28 cellular contexts compared by ENCODE assay signal in genomic region chr2:15399241-15399640, GRCh38.
"Had no signal": no experiment of that assay in that cellular context is flagged by ENCODE, and none has a peak within 500 bp of the region (broad histone marks: within the 10 kb centered on the region; RNA-seq: fewer than 3 reads in every experiment).

No MANE protein-coding gene starts in this region.

- H3K4me3 Mint-ChIP-seq: natural killer cell treated with Interleukin-12 subunit alpha and Interleukin-12 subunit beta and Interleukin-15 and Interleukin-18, amount 100 ng/mL, for 72 hours; neural progenitor cell; stimulated activated effector memory CD8-positive, alpha-beta T cell treated with anti-CD3 and anti-CD28 coated beads, Interleukin-12 subunit alpha, Interleukin-12 subunit beta, amount 100 ng/mL, for 72 hours; stimulated activated naive B cell treated with anti-CD40 and anti-IgM and Interleukin-4, amounts not matched to agents 10 μg/mL and 1 μg/mL and 100 μg/mL, for 72 hours; stimulated activated naive CD8-positive, alpha-beta T cell treated with anti-CD3 and anti-CD28 coated beads, Interleukin-15, Interleukin-2, amounts not matched to agents 100 ng/mL and 50 ng/mL, for 24 hours had no signal

- H3K4me1 ChIP-seq: neural progenitor cell, parathyroid adenoma, psoas muscle, right lobe of liver, sigmoid colon, stomach, thyroid gland, tibial nerve, upper lobe of left lung, vagina had no signal

- H2AFZ ChIP-seq: neural progenitor cell, parathyroid adenoma had no signal

- DNase-seq: occipital lobe; ovary; posterior cingulate gyrus; psoas muscle; right cardiac atrium; right lobe of liver; sigmoid colon; small intestine; stimulated activated CD4-positive, alpha-beta T cell treated with anti-CD3 and anti-CD28 coated beads, Interleukin-15, amount 100 ng/mL, for 24 hours; stimulated activated CD4-positive, alpha-beta T cell treated with anti-CD3 and anti-CD28 coated beads, Interleukin-2, amount 100 ng/mL, for 24 hours; stimulated activated CD4-positive, alpha-beta T cell treated with anti-CD3 and anti-CD28 coated beads, Interleukin-2, amount 100 ng/mL, for 48 hours; stimulated activated CD4-positive, alpha-beta T cell treated with anti-CD3 and anti-CD28 coated beads, Interleukin-4, amount 100 ng/mL, for 24 hours; stimulated activated naive B cell treated with anti-CD40 and anti-IgM and Interleukin-4, amounts not matched to agents 10 μg/mL and 1 μg/mL and 100 μg/mL, for 72 hours; stimulated activated naive CD4-positive, alpha-beta T cell treated with Interleukin-2 at 50 U/mL for 16 hours; stomach; thyroid gland; trophoblast cell; upper lobe of left lung had no signal

- H3K79me2 ChIP-seq: parathyroid adenoma had no signal

- H3K27me3 ChIP-seq: neural progenitor cell, ovary, right lobe of liver, sigmoid colon, stomach, thyroid gland, tibial nerve, upper lobe of left lung, vagina had no signal

- H3K9me3 ChIP-seq: ovary, psoas muscle, right lobe of liver, sigmoid colon, stomach, thoracic aorta, thyroid gland, upper lobe of left lung, vagina had no signal

- H3K9me3 Mint-ChIP-seq: natural killer cell treated with Interleukin-12 subunit alpha and Interleukin-12 subunit beta and Interleukin-15 and Interleukin-18, amount 100 ng/mL, for 72 hours; neural progenitor cell; stimulated activated effector memory CD8-positive, alpha-beta T cell treated with anti-CD3 and anti-CD28 coated beads, Interleukin-12 subunit alpha, Interleukin-12 subunit beta, amount 100 ng/mL, for 72 hours; stimulated activated naive B cell treated with anti-CD40 and anti-IgM and Interleukin-4, amounts not matched to agents 10 μg/mL and 1 μg/mL and 100 μg/mL, for 72 hours; stimulated activated naive CD8-positive, alpha-beta T cell treated with anti-CD3 and anti-CD28 coated beads, Interleukin-15, Interleukin-2, amounts not matched to agents 100 ng/mL and 50 ng/mL, for 24 hours had no signal

- H3K4me3 ChIP-seq: neural progenitor cell, ovary, psoas muscle, right lobe of liver, sigmoid colon, stomach, thoracic aorta, thyroid gland, tibial nerve, upper lobe of left lung, vagina had no signal

- H3K27me3 Mint-ChIP-seq: natural killer cell treated with Interleukin-12 subunit alpha and Interleukin-12 subunit beta and Interleukin-15 and Interleukin-18, amount 100 ng/mL, for 72 hours; progenitor cell of endocrine pancreas; stimulated activated naive B cell treated with anti-CD40 and anti-IgM and Interleukin-4, amounts not matched to agents 10 μg/mL and 1 μg/mL and 100 μg/mL, for 72 hours; stimulated activated naive CD8-positive, alpha-beta T cell treated with anti-CD3 and anti-CD28 coated beads, Interleukin-15, Interleukin-2, amounts not matched to agents 100 ng/mL and 50 ng/mL, for 24 hours had no signal

- H3K9ac ChIP-seq: neural progenitor cell, parathyroid adenoma had no signal

- H3K27ac Mint-ChIP-seq: natural killer cell treated with Interleukin-12 subunit alpha and Interleukin-12 subunit beta and Interleukin-15 and Interleukin-18, amount 100 ng/mL, for 72 hours; neural progenitor cell; progenitor cell of endocrine pancreas; stimulated activated effector memory CD8-positive, alpha-beta T cell treated with anti-CD3 and anti-CD28 coated beads, Interleukin-12 subunit alpha, Interleukin-12 subunit beta, amount 100 ng/mL, for 72 hours; stimulated activated naive B cell treated with anti-CD40 and anti-IgM and Interleukin-4, amounts not matched to agents 10 μg/mL and 1 μg/mL and 100 μg/mL, for 72 hours; stimulated activated naive CD8-positive, alpha-beta T cell treated with anti-CD3 and anti-CD28 coated beads, Interleukin-15, Interleukin-2, amounts not matched to agents 100 ng/mL and 50 ng/mL, for 24 hours had no signal

- H3K4me2 ChIP-seq: neural progenitor cell had no signal

- H3K27ac ChIP-seq: neural progenitor cell, ovary, parathyroid adenoma, psoas muscle, right lobe of liver, sigmoid colon, stomach, thoracic aorta, thyroid gland, tibial nerve, upper lobe of left lung, vagina had no signal

- FAIRE-seq: small intestine, urothelium cell line had no signal

- H3K36me3 ChIP-seq: ovary, right lobe of liver, thoracic aorta, thyroid gland, vagina had no signal

- ATAC-seq: natural killer cell treated with Interleukin-12 subunit alpha and Interleukin-12 subunit beta and Interleukin-15 and Interleukin-18, amount 100 ng/mL, for 72 hours; psoas muscle; right cardiac atrium; right lobe of liver; stimulated activated effector memory CD8-positive, alpha-beta T cell treated with anti-CD3 and anti-CD28 coated beads, Interleukin-12 subunit alpha, Interleukin-12 subunit beta, amount 100 ng/mL, for 72 hours; stimulated activated naive B cell treated with anti-CD40 and anti-IgM and Interleukin-4, amounts not matched to agents 10 μg/mL and 1 μg/mL and 100 μg/mL, for 72 hours had no signal

- H3K4me1 Mint-ChIP-seq: neural progenitor cell; stimulated activated effector memory CD8-positive, alpha-beta T cell treated with anti-CD3 and anti-CD28 coated beads, Interleukin-12 subunit alpha, Interleukin-12 subunit beta, amount 100 ng/mL, for 72 hours; stimulated activated naive B cell treated with anti-CD40 and anti-IgM and Interleukin-4, amounts not matched to agents 10 μg/mL and 1 μg/mL and 100 μg/mL, for 72 hours had no signal
